Comparison of ENCODE assay signal across 9 cellular contexts in genomic region chr15:83284563-83285283, GRCh38. TPM values are rescaled to one million over a fixed set of nuclear protein-coding genes. Genes with fewer than 3 reads are reported as not detected.
DNase-seq lines count a peak whose midpoint lies in the region; ATAC-seq and TF ChIP-seq lines count a peak whose summit lies in the region.
"Had no signal": no experiment of that assay in that cellular context is flagged by ENCODE, and none has a peak within 500 bp of the region (broad histone marks: within the 10 kb centered on the region; RNA-seq: fewer than 3 reads in every experiment).

Gene BNC1 (minus strand): TSS chr15:83284664. CDS start chr15:83284628, 36 bp downstream.

- DNase-seq in HAP-1 (ENCODE audit: low spot score in 2 of 2) (no peak), adipocyte (ENCODE audit: low read depth) (no peak), smooth muscle cell (lab: John Stamatoyannopoulos, UW; ENCODE audit: unreplicated experiment) (no peak), GM10266 (ENCODE audit: extremely low spot score) (no peak), HK-2 (ENCODE audit: unreplicated experiment) (no peak)

- H3K36me3 ChIP-seq in HAP-1 (replicated peaks) (no peaks in the 10 kb centered on the region), adipocyte (ENCODE audit: control insufficient read depth, insufficient read depth, low read length, severe bottlenecking) (no peaks in the 10 kb centered on the region), smooth muscle cell (ENCODE audit: low read depth) (no peaks in the 10 kb centered on the region)

- H3K4me1 ChIP-seq in HAP-1 (no peaks in the 10 kb centered on the region), adipocyte (ENCODE audit: control insufficient read depth, insufficient read depth, low read length) (peaks cover 45% of the 10 kb centered on the region), smooth muscle cell (ENCODE audit: low read depth) (peaks cover 20% of the 10 kb centered on the region)

- peak within 1 kb of the TSS; percentile 90 for H3K4me2 ChIP-seq in smooth muscle cell

- peak within 1 kb of the TSS; percentile 89 for H3K9ac ChIP-seq in adipocyte (ENCODE audit: low read length)
- peak within 1 kb of the TSS; percentile 74 for H3K9ac ChIP-seq in smooth muscle cell (ENCODE audit: low read depth)

- H3K4me3 ChIP-seq in HAP-1 (peak within 1 kb of the TSS; percentile 24), adipocyte (ENCODE audit: low read length) (peak within 1 kb of the TSS; percentile 85), iPS-18c (ENCODE audit: insufficient read depth, low read depth, low read length) (peak within 1 kb of the TSS; percentile 63), smooth muscle cell (peak within 1 kb of the TSS; percentile 59)

- in situ Hi-C loops in HAP-1 (cut with MboI; ENCODE audit: low sequenced_read_pairs) = no loop called here

- H2AFZ ChIP-seq in smooth muscle cell (ENCODE audit: low read depth) = peak within 1 kb of the TSS; percentile 94

- WGBS in smooth muscle cell (ENCODE audit: low lambda C conversion rate) = under 1% methylated on average over 48 of the region's 93 CpGs

- TF ChIP-seq CTCF in smooth muscle cell (IDR thresholded peaks at IDR 0.05; ENCODE audit: borderline replicate concordance, insufficient read depth, poor library complexity, severe bottlenecking) (no peak), GM10266 (IDR thresholded peaks at IDR 0.05; ENCODE audit: control insufficient read depth, insufficient read depth, low read depth, missing control alignments) (no peak)

- H3K27ac ChIP-seq in smooth muscle cell (ENCODE audit: low read depth) = peak within 1 kb of the TSS; percentile 87

- ATAC-seq in GM18502 (IDR thresholded peaks at IDR 0.05; ENCODE audit: poor library complexity, unreplicated experiment) (no peak), HG03439 (IDR thresholded peaks at IDR 0.05; ENCODE audit: unreplicated experiment) (no peak)

- no peaks in the 10 kb centered on the region for H3K79me2 ChIP-seq in smooth muscle cell (ENCODE audit: low read depth)

- peaks cover 43% of the 10 kb centered on the region for H3K27me3 ChIP-seq in HAP-1 (ENCODE audit: low read depth)
- H3K27me3 ChIP-seq in adipocyte (replicated peaks; ENCODE audit: control insufficient read depth, insufficient read depth, low read length) = no peaks in the 10 kb centered on the region
- no peaks in the 10 kb centered on the region for H3K27me3 ChIP-seq in smooth muscle cell (ENCODE audit: low read depth)

- H3K9me3 ChIP-seq in HAP-1 (no peaks in the 10 kb centered on the region; the same call in 1 of the 2 replicates), adipocyte (ENCODE audit: control insufficient read depth, low read length) (no peaks in the 10 kb centered on the region), iPS-18c (ENCODE audit: control insufficient read depth, insufficient read depth, low read length) (no peaks in the 10 kb centered on the region), smooth muscle cell (replicated peaks; ENCODE audit: low read depth) (no peaks in the 10 kb centered on the region)

- peaks cover 15% of the 10 kb centered on the region for H3F3A ChIP-seq in smooth muscle cell (ENCODE audit: low read depth)

- H4K20me1 ChIP-seq in smooth muscle cell (ENCODE audit: low read depth) = no peaks in the 10 kb centered on the region

RNA-seq across cellular contexts. Expression of gene BNC1, which starts in this region (rescaled TPM):
- 2.2 and 4.3 TPM in 2 replicates for total RNA-seq in smooth muscle cell
- 0.42 and 1.2 TPM in 2 replicates for polyA plus RNA-seq in smooth muscle cell
- total RNA-seq: NCI-H460 had no signal

Comparison
In these comparisons a context has a peak if more than half of its experiments do, and no peak if none do; other contexts are left out.
1. H3K4me3 ChIP-seq: peak in every context shown above with its lines; median percentile 85 in adipocyte; 63 in iPS-18c; 59 in smooth muscle cell; 24 in HAP-1.